Comparison of ENCODE assay signal across 9 cellular contexts in genomic region chrX:94635003-94635402, GRCh38.
"Had no signal": no experiment of that assay in that cellular context is flagged by ENCODE, and none has a peak within 500 bp of the region (broad histone marks: within the 10 kb centered on the region; RNA-seq: fewer than 3 reads in every experiment).

No MANE protein-coding gene starts in this region.

- H3K27ac ChIP-seq: HL-60, KMS-11 had no signal

- H3K4me1 Mint-ChIP-seq: IgD-negative memory B cell had no signal

- H3K27me3 Mint-ChIP-seq: IgD-negative memory B cell had no signal

- H3K4me3 Mint-ChIP-seq: IgD-negative memory B cell had no signal

- ATAC-seq: HepG2 had no signal

- DNase-seq: IMR-90, Karpas-422, KBM-7, KG1 had no signal

- H3K36me3 Mint-ChIP-seq: IgD-negative memory B cell had no signal

- FAIRE-seq: HepG2, HTR-8/SVneo had no signal

- H3K4me2 ChIP-seq: KMS-11 had no signal

- H3K9ac ChIP-seq: KMS-11 had no signal
